Comparison of ENCODE assay signal across 8 cellular contexts in the genomic region with DNA sequence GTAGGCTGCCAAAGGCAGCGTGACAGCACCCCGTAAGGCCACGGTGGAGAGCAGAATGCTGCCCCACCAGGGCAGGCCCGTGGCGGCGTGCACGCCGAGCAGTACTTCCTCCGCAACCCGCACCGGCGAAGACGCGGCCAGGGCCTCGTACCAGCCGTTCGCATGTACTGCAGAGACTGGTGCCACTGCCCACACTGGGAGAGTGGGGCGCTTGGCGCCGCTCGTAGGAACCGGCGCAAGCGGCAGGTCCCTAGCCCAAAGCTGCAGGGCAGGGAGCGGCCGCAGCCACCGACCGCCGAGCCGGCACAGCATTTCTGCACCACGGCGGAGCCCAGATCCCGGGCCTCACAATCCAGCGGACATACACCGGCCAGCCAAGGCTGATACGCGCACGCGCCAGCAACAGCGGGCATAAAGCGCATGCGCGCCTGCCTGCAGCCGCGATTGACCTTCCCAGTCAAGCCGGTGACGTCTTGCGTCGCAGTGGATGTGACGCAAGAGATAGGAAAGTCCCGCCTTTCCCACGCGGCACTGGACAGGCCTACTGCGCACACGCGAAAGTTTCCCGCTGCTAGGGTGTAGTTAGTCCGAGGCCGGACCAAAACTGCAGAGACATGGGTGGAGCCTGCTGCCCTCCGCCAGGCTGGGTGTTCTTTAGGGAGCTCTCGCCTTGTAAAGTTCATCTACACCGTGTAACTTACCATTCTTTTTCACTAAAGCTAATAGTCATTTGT. TPM values are rescaled to one million over a fixed set of nuclear protein-coding genes. Genes with fewer than 3 reads are reported as not detected.
DNase-seq lines count a peak whose midpoint lies in the region; ATAC-seq and TF ChIP-seq lines count a peak whose summit lies in the region.

TSS of gene COX18 (minus strand) at position 379 of the 734 bp plus-strand sequence. CDS start at position 312, 67 bp downstream.

- peak within 1 kb of the TSS; percentile 84 for H3K4me3 ChIP-seq in coronary artery

- peaks cover 30% of the 10 kb centered on the region for H3K4me1 Mint-ChIP-seq in activated CD4-positive, alpha-beta T cell treated with anti-CD3 and anti-CD28 coated beads, Interleukin-2, amount 10 ng/mL, durations not matched to agents 7 days and 5 days

- H3K4me3 Mint-ChIP-seq in activated CD4-positive, alpha-beta T cell treated with anti-CD3 and anti-CD28 coated beads, Interleukin-2, amount 10 ng/mL, durations not matched to agents 7 days and 5 days = peak within 1 kb of the TSS; percentile 82

- H3K9me3 Mint-ChIP-seq in activated CD4-positive, alpha-beta T cell treated with anti-CD3 and anti-CD28 coated beads, Interleukin-2, amount 10 ng/mL, durations not matched to agents 7 days and 5 days = no peaks in the 10 kb centered on the region

- CTCF ChIA-PET in activated CD4-positive, alpha-beta T cell treated with anti-CD3 and anti-CD28 coated beads, Interleukin-2, amount 10 ng/mL, durations not matched to agents 7 days and 5 days (lab: Charles Lee) = interaction anchor here (1.0 kb wide), 1 partner anchor 22 kb away, joined by 3 read pairs; no protein-coding TSS in a partner anchor

- peak within 1 kb of the TSS; percentile 90 to 98 for H3K27ac ChIP-seq in coronary artery
- H3K27ac ChIP-seq in layer of hippocampus (ENCODE audit: low read depth, low read length) = peak within 1 kb of the TSS; percentile 96

- no peaks in the 10 kb centered on the region for H3K27me3 Mint-ChIP-seq in activated CD4-positive, alpha-beta T cell treated with anti-CD3 and anti-CD28 coated beads, Interleukin-2, amount 10 ng/mL, durations not matched to agents 7 days and 5 days

- H3K36me3 Mint-ChIP-seq in activated CD4-positive, alpha-beta T cell treated with anti-CD3 and anti-CD28 coated beads, Interleukin-2, amount 10 ng/mL, durations not matched to agents 7 days and 5 days (ENCODE audit: low read depth) = peaks cover 14% of the 10 kb centered on the region

- ATAC-seq in GM19328 (IDR thresholded peaks at IDR 0.05; ENCODE audit: unreplicated experiment) = peak; percentile 87
- ATAC-seq in HG03520 (IDR thresholded peaks at IDR 0.05; ENCODE audit: unreplicated experiment) = peak; percentile 80

- no peak for TF ChIP-seq CTCF in coronary artery (IDR thresholded peaks at IDR 0.05)

- H3K27ac Mint-ChIP-seq in activated CD4-positive, alpha-beta T cell treated with anti-CD3 and anti-CD28 coated beads, Interleukin-2, amount 10 ng/mL, durations not matched to agents 7 days and 5 days = peak within 1 kb of the TSS; percentile 95

- POLR2A ChIA-PET in activated CD4-positive, alpha-beta T cell treated with anti-CD3 and anti-CD28 coated beads, Interleukin-2, amount 10 ng/mL, durations not matched to agents 7 days and 5 days (lab: Charles Lee) = no interaction called here

- DNase-seq in C1 segment of cervical spinal cord (lab: John Stamatoyannopoulos, UW) (peak; percentile 88 to 99 (median 96)), NCI-H69 (lab: John Stamatoyannopoulos, UW) (peak; percentile 97), coronary artery (ENCODE audit: low spot score) (peak; percentile 98)
- DNase-seq in activated CD4-positive, alpha-beta T cell treated with anti-CD3 and anti-CD28 coated beads, Interleukin-2, amount 10 ng/mL, durations not matched to agents 7 days and 5 days = peak; percentile 93
- peak; percentile 87 to 89 for DNase-seq in stimulated activated CD4-positive, alpha-beta T cell treated with anti-CD3 and anti-CD28 coated beads, Interleukin-1b, Interleukin-23, amount 100 ng/mL, for 4 hours (ENCODE audit: low read depth in 2 of 2)

- H3K27me3 ChIP-seq in layer of hippocampus (ENCODE audit: control insufficient read depth, insufficient read depth, low read length) = no peaks in the 10 kb centered on the region

RNA-seq across cellular contexts. Expression of gene COX18, which starts in this region (rescaled TPM):
- 10 to 100 TPM; 12.9 to 13.3 TPM for total RNA-seq in activated CD4-positive, alpha-beta T cell treated with anti-CD3 and anti-CD28 coated beads, Interleukin-2, amount 10 ng/mL, durations not matched to agents 7 days and 5 days

Comparison
In these comparisons a context has a peak if more than half of its experiments do, and no peak if none do; other contexts are left out.
1. Peak in every context shown above with its lines: DNase-seq, ATAC-seq, H3K4me3 ChIP-seq and H3K27ac ChIP-seq.